ENCODE assay signal across 24 cellular contexts in the genomic region with DNA sequence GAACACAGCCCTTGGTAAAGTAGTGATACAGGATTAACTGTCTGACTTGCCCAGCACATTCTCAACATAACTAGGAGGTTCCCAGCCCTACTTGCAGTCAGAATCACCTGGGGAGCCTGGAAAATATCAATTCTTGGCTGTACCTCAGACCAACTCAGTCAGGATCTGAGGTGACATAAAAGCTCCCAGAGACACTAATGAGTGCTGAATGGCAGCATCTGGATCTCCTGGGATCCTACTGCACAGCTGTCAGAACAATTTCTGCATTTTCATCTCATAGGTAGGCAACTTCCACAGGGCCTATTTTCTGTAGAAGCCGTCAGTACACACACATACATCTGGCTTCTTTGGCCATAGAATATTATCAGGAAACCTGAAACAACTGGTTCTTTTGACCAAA.
"Had no signal": no experiment of that assay in that cellular context is flagged by ENCODE, and none has a peak within 500 bp of the region (broad histone marks: within the 10 kb centered on the region; RNA-seq: fewer than 3 reads in every experiment).

No MANE protein-coding gene starts in this region.

- ATAC-seq: foreskin keratinocyte, heart left ventricle, left colon, left lung, left ventricle myocardium superior, lower lobe of right lung, mucosa of descending colon had no signal

- DNase-seq: dermis blood vessel endothelial cell; dorsolateral prefrontal cortex; effector CD4-positive, alpha-beta T cell; effector memory CD4-positive, alpha-beta T cell; foreskin keratinocyte; heart left ventricle; hypothalamus; immature natural killer cell; islet precursor cell; kidney; kidney glomerular epithelial cell; left colon; left lung; left ventricle myocardium superior; lower lobe of right lung; mesenchymal stem cell; mucosa of descending colon had no signal

- H3K36me3 ChIP-seq: esophagus muscularis mucosa, heart left ventricle, left lung, lower lobe of right lung had no signal

- H3K4me3 ChIP-seq: coronary artery, dorsolateral prefrontal cortex, esophagus muscularis mucosa, heart left ventricle, hepatocyte, left lung, lower lobe of right lung, mucosa of descending colon had no signal

- H3K4me3 Mint-ChIP-seq: immature natural killer cell, mesothelial cell of epicardium had no signal

- H3K36me3 Mint-ChIP-seq: immature natural killer cell had no signal

- H3K27me3 ChIP-seq: hepatocyte, left lung had no signal

- H2AFZ ChIP-seq: hepatocyte had no signal

- H3K9me3 Mint-ChIP-seq: immature natural killer cell had no signal

- H3K9me3 ChIP-seq: esophagus muscularis mucosa, heart left ventricle, left lung, lower lobe of right lung, mucosa of descending colon had no signal

- H3K4me1 Mint-ChIP-seq: immature natural killer cell, mesothelial cell of epicardium had no signal

- H3K27ac Mint-ChIP-seq: immature natural killer cell, mesothelial cell of epicardium had no signal

- H3K27ac ChIP-seq: coronary artery, dorsolateral prefrontal cortex, esophagus muscularis mucosa, foreskin keratinocyte, heart left ventricle, hepatocyte, left lung, lower lobe of right lung had no signal

- H3K4me1 ChIP-seq: esophagus muscularis mucosa, foreskin keratinocyte, heart left ventricle, left lung, lower lobe of right lung had no signal

- FAIRE-seq: colon, endothelial cell of umbilical vein, frontal cortex, kidney had no signal

- H3K4me2 ChIP-seq: hepatocyte had no signal
